In the genomic region with DNA sequence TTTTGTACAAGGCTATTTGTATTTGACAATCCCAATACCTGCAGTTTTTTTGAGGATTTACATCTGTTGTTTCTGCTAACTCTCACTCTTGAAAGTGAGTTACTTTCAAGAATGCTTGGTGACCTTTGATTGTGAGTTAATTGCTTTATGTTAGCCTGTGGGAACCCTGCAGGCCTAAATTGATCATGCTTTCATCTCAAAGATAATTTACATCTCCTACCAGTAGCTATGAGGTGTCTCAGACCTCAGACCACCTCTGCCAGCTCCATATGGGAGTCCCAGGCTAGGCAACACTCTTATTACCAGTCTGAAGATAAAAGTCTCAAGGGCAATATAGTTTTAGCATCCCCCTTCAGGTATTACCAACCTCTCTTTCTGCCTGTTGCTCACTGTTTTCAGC, we compare ENCODE assay signal across 9 cellular contexts.
"Had no signal": no experiment of that assay in that cellular context is flagged by ENCODE, and none has a peak within 500 bp of the region (broad histone marks: within the 10 kb centered on the region; RNA-seq: fewer than 3 reads in every experiment).

No MANE protein-coding gene starts in this region.

- H3K9me3 ChIP-seq: HAP-1 had no signal

- H3K36me3 Mint-ChIP-seq: IgD-negative memory B cell had no signal

- H3K4me3 ChIP-seq: GM23248, HAP-1 had no signal

- H3K27me3 Mint-ChIP-seq: IgD-negative memory B cell had no signal

- H3K27ac ChIP-seq: GM23248, HL-60 had no signal

- H3K27ac Mint-ChIP-seq: HFFc6, IgD-negative memory B cell had no signal

- H2AFZ ChIP-seq: GM23248 had no signal

- H3K9ac ChIP-seq: GM23248 had no signal

- DNase-seq: GM23248, GOT3, H7, HFFc6 had no signal

- FAIRE-seq: HTR-8/SVneo had no signal

- H3K4me1 Mint-ChIP-seq: IgD-negative memory B cell had no signal

- H3K4me3 Mint-ChIP-seq: HFFc6, IgD-negative memory B cell had no signal

- ATAC-seq: HCT116 had no signal

- H3K9me3 Mint-ChIP-seq: HFFc6, IgD-negative memory B cell had no signal

- H3K36me3 ChIP-seq: HAP-1 had no signal
